1 cellular context compared by ENCODE assay signal in genomic region chr10:70457759-70458305, GRCh38.
TF ChIP-seq lines count a peak whose summit lies in the region.

No MANE protein-coding gene starts in this region.

TF ChIP-seq in K562, 482 proteins besides CTCF, POLR2A, EP300 and RAD21:
- TF ChIP-seq XRCC3 (IDR thresholded peaks at IDR 0.05): no peak
- TF ChIP-seq ZNF436 (CRISPR knock-in tag; IDR thresholded peaks at IDR 0.05): 0 out of 2 replicates have a peak, but pooled peaks have one; percentile 22
- peak; percentile 33; the same call in 1 of the 2 replicates for TF ChIP-seq ZNF384 (IDR thresholded peaks at IDR 0.05; ENCODE audit: low read depth, low read length)
- no peak for TF ChIP-seq MIER1 (IDR thresholded peaks at IDR 0.05; ENCODE audit: low read depth)
- peak; percentile 41; the same call in 1 of the 2 replicates for TF ChIP-seq CEBPB (tag; IDR thresholded peaks at IDR 0.05)
- TF ChIP-seq BCL6 (CRISPR knock-in tag; IDR thresholded peaks at IDR 0.05): no peak
- TF ChIP-seq CTCFL (IDR thresholded peaks at IDR 0.05; ENCODE audit: borderline replicate concordance, insufficient read depth, low read depth, low read length, poor library complexity, severe bottlenecking): no peak
- peak; percentile 69 for TF ChIP-seq EGR1 (conservative IDR thresholded peaks at IDR 0.05)
- TF ChIP-seq ZFP36 (IDR thresholded peaks at IDR 0.05; ENCODE audit: low read depth, low read length, partially characterized antibody): peak; percentile 92
- no peak for TF ChIP-seq SNIP1 (IDR thresholded peaks at IDR 0.05; ENCODE audit: low read depth)
- no peak for TF ChIP-seq CHD2 (IDR thresholded peaks at IDR 0.05; ENCODE audit: low read depth, low read length)
